In genomic region chr21:34996304-34997081, GRCh38 we compare ENCODE assay signal across 10 cellular contexts. TPM values are rescaled to one million over a fixed set of nuclear protein-coding genes. Genes with fewer than 3 reads are reported as not detected.
DNase-seq lines count a peak whose midpoint lies in the region; ATAC-seq lines count a peak whose summit lies in the region.
"Had no signal": no experiment of that assay in that cellular context is flagged by ENCODE, and none has a peak within 500 bp of the region (broad histone marks: within the 10 kb centered on the region; RNA-seq: fewer than 3 reads in every experiment).

No MANE protein-coding gene starts in this region.

- peak overlapping the region; percentile 65 to 82 (median 74) for H3K27ac Mint-ChIP-seq in immature natural killer cell

- DNase-seq in activated gamma-delta T cell treated with anti-CD3 and anti-CD28 coated beads, Interleukin-2, amount 50 U/mL, for 16 hours (ENCODE audit: low read depth) = peak; percentile 13
- no peak for DNase-seq in activated gamma-delta T cell (lab: John Stamatoyannopoulos, UW)
- DNase-seq in activated CD4-positive, alpha-beta T cell treated with anti-CD3 and anti-CD28 coated beads, Interleukin-2, amount 50 U/mL, for 48 hours = peak; percentile 41 to 51
- DNase-seq in immature natural killer cell = no peak
- DNase-seq in stromal cell of bone marrow (ENCODE audit: low read depth) = peak; percentile 67
- no peak for DNase-seq in Kasumi-1 (lab: John Stamatoyannopoulos, UW)
- DNase-seq in C1 segment of cervical spinal cord (lab: John Stamatoyannopoulos, UW) = no peak
- DNase-seq: kidney, small intestine had no signal

- peaks cover 0 to 5% (median 0%) of the 10 kb centered on the region in 3 donors for H3K27me3 Mint-ChIP-seq in immature natural killer cell (ENCODE audit: low read depth in 3 of 3)

- peak overlapping the region; percentile 20 to 64 (median 52) for H3K4me3 Mint-ChIP-seq in immature natural killer cell

- no peak for ATAC-seq in HG02642 (IDR thresholded peaks at IDR 0.05; ENCODE audit: poor library complexity, unreplicated experiment)

- peaks cover 0 to 13% (median 4%) of the 10 kb centered on the region in 3 donors for H3K36me3 Mint-ChIP-seq in immature natural killer cell

- peaks cover 62 to 76% of the 10 kb centered on the region in 2 donors for H3K4me1 Mint-ChIP-seq in immature natural killer cell

- H3K9me3 Mint-ChIP-seq in immature natural killer cell = no peaks in the 10 kb centered on the region

RNA-seq across cellular contexts. Expression of gene RUNX1, which starts 52.6 kb away (rescaled TPM):
- 10 to 100 TPM in 2 of 3 donors, 1 to 10 TPM in 1; 6.2 to 25.2 (median 10.6) TPM for polyA plus RNA-seq in immature natural killer cell

Comparison
In these comparisons a context has a peak if more than half of its experiments do, and no peak if none do; other contexts are left out.
1. DNase-seq: peak in activated gamma-delta T cell treated with anti-CD3 and anti-CD28 coated beads, Interleukin-2, amount 50 U/mL, for 16 hours (single experiment), activated CD4-positive, alpha-beta T cell treated with anti-CD3 and anti-CD28 coated beads, Interleukin-2, amount 50 U/mL, for 48 hours (2 of 2) and stromal cell of bone marrow (single experiment); none in activated gamma-delta T cell (single experiment), immature natural killer cell (0 of 3), Kasumi-1 (0 of 2) and C1 segment of cervical spinal cord (0 of 14).